8 cellular contexts compared by ENCODE assay signal in the genomic region with DNA sequence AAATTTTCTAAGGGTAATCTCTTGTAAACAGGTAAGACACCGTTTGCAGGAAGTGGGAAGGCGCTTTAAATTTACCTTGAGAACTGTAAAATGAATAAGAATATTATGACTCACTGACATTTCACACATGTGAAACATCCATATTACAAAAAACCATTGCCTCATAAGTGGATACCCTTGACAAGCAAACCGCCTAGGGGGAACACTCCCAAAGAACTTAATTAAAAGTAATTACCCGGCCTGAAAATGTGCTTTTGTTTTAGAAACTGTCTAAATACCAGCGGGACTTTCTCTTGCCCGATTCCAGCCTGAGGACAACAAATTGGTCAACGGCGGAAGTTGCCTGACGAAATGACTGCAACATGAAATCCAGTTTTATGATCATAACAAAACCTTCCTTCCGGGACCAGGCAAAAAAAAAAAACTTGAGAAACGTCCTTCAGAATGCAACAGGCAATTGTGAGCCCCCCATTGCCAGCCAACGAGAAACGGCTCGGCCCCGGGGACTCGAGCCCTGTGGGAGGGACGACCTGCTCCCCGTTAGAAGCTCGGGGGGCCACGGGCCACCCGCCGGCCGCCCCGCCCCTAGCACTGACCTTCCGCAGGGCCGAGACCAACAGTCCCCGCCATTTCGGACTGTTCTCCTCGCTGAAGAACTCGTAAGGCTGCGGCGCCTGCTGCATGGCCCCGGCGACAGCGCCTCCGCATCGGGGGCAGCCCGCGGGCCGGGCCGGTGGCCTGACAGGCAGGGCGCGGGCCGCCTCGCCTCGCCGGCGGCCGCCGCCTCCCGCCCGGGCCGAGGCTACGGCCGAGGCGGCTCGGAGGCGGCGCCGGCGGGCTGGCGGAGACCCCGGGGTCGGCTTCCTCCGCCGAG. TPM values are rescaled to one million over a fixed set of nuclear protein-coding genes. Genes with fewer than 3 reads are reported as not detected.
DNase-seq lines count a peak whose midpoint lies in the region; ATAC-seq, FAIRE-seq and TF ChIP-seq lines count a peak whose summit lies in the region.

No MANE protein-coding gene starts in this region.

- POLR2A ChIA-PET in endothelial cell of umbilical vein (lab: Charles Lee) = no interaction called here

- H3K27ac Mint-ChIP-seq in mesothelial cell of epicardium = peak overlapping the region; percentile 94

- TF ChIP-seq POLR2A in endothelial cell of umbilical vein (IDR thresholded peaks at IDR 0.05; ENCODE audit: low read depth, low read length) = peak; percentile 7

- H3K9ac ChIP-seq in endothelial cell of umbilical vein (replicated peaks; ENCODE audit: extremely low read depth, insufficient read depth, low read length) = peak overlapping the region; percentile 91

- TSS peak; percentile 41 for BruUV-seq in endothelial cell of umbilical vein (replicated peaks; lab: Mats Ljungman, UMichigan)

- intact Hi-C loops in endothelial cell of umbilical vein (cut with micrococcal nuclease) = loop anchor here (1.0 to 10.0 kb wide), 4 partner anchors 81 to 606 kb away; a partner anchor contains a TSS

- H3K4me3 ChIP-seq in endothelial cell of umbilical vein (replicated peaks in 1 of 3; ENCODE audit: insufficient read depth in 1 of 3, low read depth in 1 of 3, low read length in 3 of 3) = peak overlapping the region; percentile 92 to 99 (median 98)

- peak; percentile 84 for FAIRE-seq in endothelial cell of umbilical vein (lab: Jason Lieb, UNC)

- no peaks in the 10 kb centered on the region for H3K36me3 ChIP-seq in endothelial cell of umbilical vein (ENCODE audit: control insufficient read depth in 2 of 2, extremely low read depth in 1 of 2, insufficient read depth in 2 of 2, low read length in 2 of 2)

- dilution Hi-C loops in endothelial cell of umbilical vein (cut with MboI; ENCODE audit: extremely low pct_ligation_motif_present, low sequenced_read_pairs) = no loop called here

- peak; percentile 46 for DNase-seq in ACHN
- DNase-seq in NCI-H2227 (lab: John Stamatoyannopoulos, UW; ENCODE audit: unreplicated experiment) = peak; percentile 68
- peak; percentile 28 for DNase-seq in activated CD8-positive, alpha-beta memory T cell treated with anti-CD3 and anti-CD28 coated beads, Interleukin-2, amount 50 U/mL, for 4 hours
- peak; percentile 75 for DNase-seq in endothelial cell of umbilical vein (ENCODE audit: low read depth, low spot score)
- DNase-seq in mesothelial cell of epicardium (ENCODE audit: low spot score in 2 of 2, unreplicated experiment in 2 of 2) = peak; percentile 32 to 51
- peak; percentile 25 for DNase-seq in stimulated activated naive CD4-positive, alpha-beta T cell treated with Interleukin-2 at 50 U/mL for 16 hours (lab: John Stamatoyannopoulos, UW)

- H3K4me1 Mint-ChIP-seq in mesothelial cell of epicardium = peaks cover 35% of the 10 kb centered on the region

- peaks cover 47% of the 10 kb centered on the region for H3K79me2 ChIP-seq in endothelial cell of umbilical vein (ENCODE audit: control insufficient read depth, insufficient read depth, low read length)

- H3K9me1 ChIP-seq in endothelial cell of umbilical vein (replicated peaks; ENCODE audit: control insufficient read depth, extremely low read depth, insufficient read depth, low read length) = peaks cover 3% of the 10 kb centered on the region

- H3K9me3 ChIP-seq in endothelial cell of umbilical vein (replicated peaks; ENCODE audit: control insufficient read depth, insufficient read depth, low read length) = no peaks in the 10 kb centered on the region

- peaks cover 24% of the 10 kb centered on the region for H3K4me1 ChIP-seq in endothelial cell of umbilical vein (ENCODE audit: control insufficient read depth, extremely low read depth, insufficient read depth, low read length)

- no peaks in the 10 kb centered on the region for H3K27me3 ChIP-seq in endothelial cell of umbilical vein (ENCODE audit: control insufficient read depth in 2 of 2, insufficient read depth in 2 of 2, low read length in 2 of 2)

- TF ChIP-seq CTCF in endothelial cell of umbilical vein (IDR thresholded peaks at IDR 0.05; ENCODE audit: extremely low read depth in 1 of 2, insufficient read depth in 1 of 2, low read depth in 1 of 2, low read length in 2 of 2) = no peak
- TF ChIP-seq CTCF in mesothelial cell of epicardium (IDR thresholded peaks at IDR 0.05; ENCODE audit: unreplicated experiment) = no peak

- H3K4me2 ChIP-seq in endothelial cell of umbilical vein (ENCODE audit: insufficient read depth, low read length) = peak overlapping the region; percentile 98

- H3K36me3 Mint-ChIP-seq in mesothelial cell of epicardium = peaks cover 5% of the 10 kb centered on the region

- CTCF ChIA-PET in endothelial cell of umbilical vein (lab: Charles Lee) = interaction anchor here (1.0 kb wide), 1 partner anchor 368 kb away, joined by 3 read pairs; no protein-coding TSS in a partner anchor

- H2AFZ ChIP-seq in endothelial cell of umbilical vein (ENCODE audit: low read depth, low read length) = peak overlapping the region; percentile 99

- ATAC-seq in GM18517 (IDR thresholded peaks at IDR 0.05; ENCODE audit: unreplicated experiment) (peak; percentile 32), HG03039 (IDR thresholded peaks at IDR 0.05; ENCODE audit: unreplicated experiment) (peak; percentile 32)

- H3K4me3 Mint-ChIP-seq in mesothelial cell of epicardium = peak overlapping the region; percentile 83

- H3K27ac ChIP-seq in endothelial cell of umbilical vein (ENCODE audit: insufficient read depth, low read depth, low read length) = peak overlapping the region; percentile 88

- no peaks in the 10 kb centered on the region for H3K27me3 Mint-ChIP-seq in mesothelial cell of epicardium (ENCODE audit: low read depth)

- H3K9me3 Mint-ChIP-seq in mesothelial cell of epicardium = peaks cover 4% of the 10 kb centered on the region

- peaks cover 9% of the 10 kb centered on the region for H4K20me1 ChIP-seq in endothelial cell of umbilical vein (replicated peaks; ENCODE audit: control insufficient read depth, extremely low read depth, insufficient read depth, low read length)

- in situ Hi-C loops in ACHN (cut with HindIII; ENCODE audit: low pct_ligation_motif_present, low pct_unique_long_range_greater_than_20kb, low sequenced_read_pairs) = no loop called here

TF ChIP-seq in endothelial cell of umbilical vein, 7 proteins besides CTCF, POLR2A, EP300 and RAD21:
- peak; percentile 17 for TF ChIP-seq FOS (IDR thresholded peaks at IDR 0.05; ENCODE audit: borderline replicate concordance, insufficient read depth, low read length)
- TF ChIP-seq EZH2 (IDR thresholded peaks at IDR 0.05; ENCODE audit: borderline replicate concordance, low read depth, low read length, severe bottlenecking) = no peak

RNA-seq across cellular contexts. Expression of a gene that starts 0.5 kb away (rescaled TPM):
- total RNA-seq in endothelial cell of umbilical vein (21.3 and 23.7 TPM in 2 replicates), mesothelial cell of epicardium (43.6 to 47.0 TPM (median 45.7 TPM) in 3 replicates)
- polyA plus RNA-seq in endothelial cell of umbilical vein = 6.2 and 6.7 TPM in 2 replicates
- 6.8 and 7.8 TPM in 2 replicates for polyA plus RNA-seq in endothelial cell of umbilical vein (2011; cell fraction: cytosol; rRNA removed)
- 14.1 and 17.0 TPM in 2 replicates for polyA plus RNA-seq in endothelial cell of umbilical vein (2011; cell fraction: nucleus; rRNA removed)
- polyA plus RNA-seq in endothelial cell of umbilical vein (2012) = 10.2 and 13.5 TPM in 2 replicates
- polyA minus RNA-seq in endothelial cell of umbilical vein = 14.3 and 14.9 TPM in 2 replicates
- polyA minus RNA-seq in endothelial cell of umbilical vein (2011; cell fraction: cytosol; rRNA and poly(A)+ RNA removed) = 7.2 TPM
- 37.4 and 49.6 TPM in 2 replicates for polyA minus RNA-seq in endothelial cell of umbilical vein (2011; cell fraction: nucleus; rRNA and poly(A)+ RNA removed)

Comparison
In these comparisons a context has a peak if more than half of its experiments do, and no peak if none do; other contexts are left out.
1. Peak in every context shown above with its lines: DNase-seq, ATAC-seq, H3K4me3 ChIP-seq and H3K27ac ChIP-seq.
2. DNase-seq: peak in every context shown above with its lines; median percentile 75 in endothelial cell of umbilical vein; 68 in NCI-H2227; 46 in ACHN; 42 in mesothelial cell of epicardium; 28 in activated CD8-positive, alpha-beta memory T cell treated with anti-CD3 and anti-CD28 coated beads, Interleukin-2, amount 50 U/mL, for 4 hours; 25 in stimulated activated naive CD4-positive, alpha-beta T cell treated with Interleukin-2 at 50 U/mL for 16 hours.